Comparison of ENCODE assay signal across 9 cellular contexts in the genomic region with DNA sequence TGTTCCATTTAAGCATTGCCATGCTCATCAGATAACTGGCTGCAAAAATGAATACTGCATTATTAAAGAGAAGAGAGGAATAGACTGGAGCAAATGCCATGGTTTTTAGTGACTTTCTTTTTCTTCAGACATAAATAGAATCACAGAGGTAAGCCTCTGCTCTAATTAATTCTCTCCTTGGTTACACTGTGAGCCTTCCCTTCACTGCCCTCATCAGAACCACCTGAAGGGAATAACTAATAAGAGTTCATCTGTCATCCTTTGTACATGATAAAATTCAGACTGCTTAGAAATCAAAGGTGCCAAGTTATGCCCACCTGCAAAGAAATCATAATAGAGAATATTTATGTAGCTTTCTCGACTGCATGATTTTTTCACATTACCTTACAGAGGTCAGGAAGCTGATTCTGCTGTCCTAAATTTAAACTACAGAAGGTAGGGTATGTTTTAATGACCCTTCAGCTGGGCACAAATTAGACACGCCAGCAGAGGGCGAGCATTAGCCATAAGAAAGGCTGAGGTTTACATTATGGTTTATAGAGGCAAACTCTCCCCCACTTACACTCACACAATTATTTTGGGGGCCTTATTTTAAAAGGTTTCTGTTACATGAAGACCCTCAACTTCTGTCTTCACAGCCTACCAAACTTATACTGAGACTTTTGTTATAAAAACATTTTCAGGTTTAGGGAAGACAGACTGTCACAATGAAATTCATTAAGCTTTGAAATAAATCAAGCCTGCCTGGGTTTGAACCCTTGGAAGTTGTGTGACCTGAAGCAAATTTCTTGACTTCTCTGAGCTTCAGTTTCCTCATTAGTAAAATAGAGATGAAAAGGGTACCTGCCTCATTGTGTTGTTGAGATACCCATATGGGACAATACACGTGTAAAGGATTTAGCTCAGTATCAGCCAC. TPM values are rescaled to one million over a fixed set of nuclear protein-coding genes. Genes with fewer than 3 reads are reported as not detected.
DNase-seq lines count a peak whose midpoint lies in the region; ATAC-seq, FAIRE-seq and TF ChIP-seq lines count a peak whose summit lies in the region.
"Had no signal": no experiment of that assay in that cellular context is flagged by ENCODE, and none has a peak within 500 bp of the region (broad histone marks: within the 10 kb centered on the region; RNA-seq: fewer than 3 reads in every experiment).

No MANE protein-coding gene starts in this region.

- 20 to 37% (median 24%) methylated on average over 4 of the region's 4 CpGs for WGBS in heart left ventricle, 4 donors

- peak in 10 of 12 donors; percentile 22 to 55 (median 41) for TF ChIP-seq CTCF in heart left ventricle (IDR thresholded peaks at IDR 0.05)
- peak; percentile 82 for TF ChIP-seq CTCF in OCI-LY7 (conservative IDR thresholded peaks at IDR 0.05; ENCODE audit: low read length)
- peak; percentile 22 to 42 for TF ChIP-seq CTCF in endothelial cell of umbilical vein (IDR thresholded peaks at IDR 0.05; ENCODE audit: extremely low read depth in 1 of 2, insufficient read depth in 1 of 2, low read depth in 1 of 2, low read length in 2 of 2)
- peak; percentile 75 for TF ChIP-seq CTCF in progenitor cell of endocrine pancreas (IDR thresholded peaks at IDR 0.05; ENCODE audit: unreplicated experiment)

- peaks cover 2% of the 10 kb centered on the region for H3K36me3 Mint-ChIP-seq in progenitor cell of endocrine pancreas (ENCODE audit: insufficient read depth)

- no peaks in the 10 kb centered on the region for H3K79me2 ChIP-seq in OCI-LY7 (ENCODE audit: insufficient read depth, low read depth, low read length)
- no peaks in the 10 kb centered on the region for H3K79me2 ChIP-seq in endothelial cell of umbilical vein (ENCODE audit: control insufficient read depth, insufficient read depth, low read length)

- H3K9me2 ChIP-seq in OCI-LY7 (ENCODE audit: insufficient read depth, low read length), result no peaks in the 10 kb centered on the region; the same call in 1 of the 2 replicates

- no peak for FAIRE-seq in endothelial cell of umbilical vein (lab: Jason Lieb, UNC)

- no peak for DNase-seq in heart left ventricle
- DNase-seq in Right ventricle myocardium inferior (ENCODE audit: missing footprints), result no peak
- peak; percentile 27 for DNase-seq in OCI-LY7 (ENCODE audit: low spot score)
- DNase-seq in endothelial cell of umbilical vein (ENCODE audit: low read depth, low spot score), result peak; percentile 10
- DNase-seq in progenitor cell of endocrine pancreas (ENCODE audit: low spot score, unreplicated experiment), result peak; percentile 10
- DNase-seq in SW 1271 (lab: John Stamatoyannopoulos, UW), result no peak
- no peak for DNase-seq in AG08396 (ENCODE audit: low spot score)

- no peaks in the 10 kb centered on the region for H3K9me1 ChIP-seq in endothelial cell of umbilical vein (replicated peaks; ENCODE audit: control insufficient read depth, extremely low read depth, insufficient read depth, low read length)

- H3K9ac ChIP-seq in endothelial cell of umbilical vein (replicated peaks; ENCODE audit: extremely low read depth, insufficient read depth, low read length), result no peak overlapping the region

- CTCF ChIA-PET in OCI-LY7 (lab: Charles Lee; ENCODE audit: unreplicated experiment) (no interaction called here), endothelial cell of umbilical vein (lab: Charles Lee) (interaction anchor here (0.7 to 1.4 kb wide), 5 partner anchors 1145 to 1679 kb away, joined by 3 to 6 read pairs (median 4); no protein-coding TSS in a partner anchor)

- BruUV-seq in OCI-LY7 (replicated peaks; lab: Mats Ljungman, UMichigan) (no TSS peak), endothelial cell of umbilical vein (replicated peaks; lab: Mats Ljungman, UMichigan) (no TSS peak)

- intact Hi-C loops in heart left ventricle (cut with DNase I) (loop anchor here in 5 of 10 donors (5.0 to 10.0 kb wide), 3 partner anchors 1142 to 1204 kb away; no protein-coding TSS in a partner anchor), Right ventricle myocardium inferior (cut with DNase I) (no loop called here), OCI-LY7 (cut with micrococcal nuclease; ENCODE audit: unreplicated experiment) (no loop called here), endothelial cell of umbilical vein (cut with micrococcal nuclease) (loop anchor here (5.0 kb wide), 1 partner anchor 1329 kb away; no protein-coding TSS in a partner anchor)

- no peak overlapping the region for H3K27ac Mint-ChIP-seq in progenitor cell of endocrine pancreas

- H2AFZ ChIP-seq in OCI-LY7 (ENCODE audit: low read length), result no peak overlapping the region
- H2AFZ ChIP-seq in endothelial cell of umbilical vein (ENCODE audit: low read depth, low read length), result no peak overlapping the region

- peaks cover 0 to 3% (median 0%) of the 10 kb centered on the region in 12 donors for H3K9me3 ChIP-seq in heart left ventricle
- no peaks in the 10 kb centered on the region for H3K9me3 ChIP-seq in OCI-LY7 (ENCODE audit: low read length)
- no peaks in the 10 kb centered on the region for H3K9me3 ChIP-seq in endothelial cell of umbilical vein (replicated peaks; ENCODE audit: control insufficient read depth, insufficient read depth, low read length)

- ATAC-seq in heart left ventricle (no peak), Right ventricle myocardium inferior (no peak), HG03565 (IDR thresholded peaks at IDR 0.05; ENCODE audit: unreplicated experiment) (no peak)

- H3K4me2 ChIP-seq in OCI-LY7 (ENCODE audit: low read length) (no peak overlapping the region), endothelial cell of umbilical vein (ENCODE audit: insufficient read depth, low read length) (no peak overlapping the region)

- no peaks in the 10 kb centered on the region for H3K4me1 ChIP-seq in heart left ventricle
- H3K4me1 ChIP-seq in OCI-LY7 (ENCODE audit: insufficient read depth, low read length, poor library complexity, severe bottlenecking), result no peaks in the 10 kb centered on the region
- no peaks in the 10 kb centered on the region for H3K4me1 ChIP-seq in endothelial cell of umbilical vein (ENCODE audit: control insufficient read depth, extremely low read depth, insufficient read depth, low read length)

- no peak overlapping the region for H3K4me3 Mint-ChIP-seq in progenitor cell of endocrine pancreas (ENCODE audit: low read depth)

- no peak for TF ChIP-seq POLR2A in heart left ventricle (IDR thresholded peaks at IDR 0.05)
- TF ChIP-seq POLR2A in endothelial cell of umbilical vein (IDR thresholded peaks at IDR 0.05; ENCODE audit: low read depth, low read length), result no peak

- H3K27ac ChIP-seq in heart left ventricle, result no peak overlapping the region
- no peak overlapping the region for H3K27ac ChIP-seq in OCI-LY7 (ENCODE audit: low read depth, low read length, poor library complexity, severe bottlenecking)
- no peak overlapping the region for H3K27ac ChIP-seq in endothelial cell of umbilical vein (ENCODE audit: insufficient read depth, low read depth, low read length)
- H3K27ac ChIP-seq: skin epidermis had no signal

- H3K36me3 ChIP-seq in heart left ventricle, result no peaks in the 10 kb centered on the region
- no peaks in the 10 kb centered on the region for H3K36me3 ChIP-seq in OCI-LY7 (ENCODE audit: insufficient read depth, low read length)
- H3K36me3 ChIP-seq in endothelial cell of umbilical vein (ENCODE audit: control insufficient read depth in 2 of 2, extremely low read depth in 1 of 2, insufficient read depth in 2 of 2, low read length in 2 of 2), result no peaks in the 10 kb centered on the region

- no peaks in the 10 kb centered on the region for H3K27me3 Mint-ChIP-seq in progenitor cell of endocrine pancreas

- peaks cover 11% of the 10 kb centered on the region for H3K4me1 Mint-ChIP-seq in progenitor cell of endocrine pancreas (ENCODE audit: low read depth)

- dilution Hi-C loops in endothelial cell of umbilical vein (cut with MboI; ENCODE audit: extremely low pct_ligation_motif_present, low sequenced_read_pairs), result no loop called here

- H3K27me3 ChIP-seq in heart left ventricle (no peaks in the 10 kb centered on the region), endothelial cell of umbilical vein (ENCODE audit: control insufficient read depth in 2 of 2, insufficient read depth in 2 of 2, low read length in 2 of 2) (no peaks in the 10 kb centered on the region)

- POLR2A ChIA-PET in OCI-LY7 (lab: Charles Lee), result interaction anchor here (1.1 kb wide), 1 partner anchor 8 kb away, joined by 3 read pairs; no protein-coding TSS in a partner anchor
- POLR2A ChIA-PET in endothelial cell of umbilical vein (lab: Charles Lee), result no interaction called here

- H3K9me3 Mint-ChIP-seq in progenitor cell of endocrine pancreas (ENCODE audit: low read depth), result no peaks in the 10 kb centered on the region

- no peaks in the 10 kb centered on the region for H4K20me1 ChIP-seq in OCI-LY7 (ENCODE audit: insufficient read depth, low read length)
- H4K20me1 ChIP-seq in endothelial cell of umbilical vein (replicated peaks; ENCODE audit: control insufficient read depth, extremely low read depth, insufficient read depth, low read length), result no peaks in the 10 kb centered on the region

- H3K4me3 ChIP-seq in heart left ventricle (no peak overlapping the region), OCI-LY7 (ENCODE audit: low read depth, low read length, poor library complexity, severe bottlenecking) (no peak overlapping the region), endothelial cell of umbilical vein (replicated peaks in 1 of 3; ENCODE audit: insufficient read depth in 1 of 3, low read depth in 1 of 3, low read length in 3 of 3) (no peak overlapping the region)
- H3K4me3 ChIP-seq: skin epidermis had no signal

TF ChIP-seq in endothelial cell of umbilical vein, 7 proteins besides CTCF, POLR2A, EP300 and RAD21 (continues in another document):
- TF ChIP-seq POLR2AphosphoS5 (IDR thresholded peaks at IDR 0.05; ENCODE audit: insufficient read depth, low read depth, low read length) (no peak), EZH2 (IDR thresholded peaks at IDR 0.05; ENCODE audit: borderline replicate concordance, low read depth, low read length, severe bottlenecking) (no peak)
- TF ChIP-seq, protein P1, sequence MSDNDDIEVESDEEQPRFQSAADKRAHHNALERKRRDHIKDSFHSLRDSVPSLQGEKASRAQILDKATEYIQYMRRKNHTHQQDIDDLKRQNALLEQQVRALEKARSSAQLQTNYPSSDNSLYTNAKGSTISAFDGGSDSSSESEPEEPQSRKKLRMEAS (IDR thresholded peaks at IDR 0.05; ENCODE audit: insufficient read depth, insufficient read length), result no peak

RNA-seq across cellular contexts. Expression of a gene that starts 15.3 kb away (rescaled TPM):
- total RNA-seq in heart left ventricle (under 1 TPM in 6 of 9 donors, not detected in 3; 0.07 to 0.71 (median 0.39) TPM), Right ventricle myocardium inferior (0.08 TPM), OCI-LY7 (2022) (not detected in 2 replicates), endothelial cell of umbilical vein (not detected in 2 replicates), progenitor cell of endocrine pancreas (7.3 and 7.7 TPM in 2 replicates)
- polyA plus RNA-seq in heart left ventricle (not detected), endothelial cell of umbilical vein (not detected in 2 replicates)
- total RNA-seq in OCI-LY7 (2014; rRNA removed; shearing (Covaris generic)), result not detected in 2 replicates
- not detected in 2 replicates for polyA plus RNA-seq in endothelial cell of umbilical vein (2011; cell fraction: cytosol; rRNA removed)
- not detected in 2 replicates for polyA plus RNA-seq in endothelial cell of umbilical vein (2011; cell fraction: nucleus; rRNA removed)
- polyA plus RNA-seq in endothelial cell of umbilical vein (2012), result not detected in 2 replicates
- polyA minus RNA-seq in endothelial cell of umbilical vein, result not detected in 2 replicates
- polyA minus RNA-seq in endothelial cell of umbilical vein (2011; cell fraction: cytosol; rRNA and poly(A)+ RNA removed), result not detected
- polyA minus RNA-seq in endothelial cell of umbilical vein (2011; cell fraction: nucleus; rRNA and poly(A)+ RNA removed), result not detected in 2 replicates

Comparison
In these comparisons a context has a peak if more than half of its experiments do, and no peak if none do; other contexts are left out.
1. DNase-seq: peak in OCI-LY7 (single experiment), endothelial cell of umbilical vein (single experiment) and progenitor cell of endocrine pancreas (single experiment); none in heart left ventricle (0 of 5), Right ventricle myocardium inferior (single experiment), SW 1271 (0 of 2) and AG08396 (single experiment).
2. CTCF ChIP-seq: peak in every context shown above with its lines; median percentile 82 in OCI-LY7; 75 in progenitor cell of endocrine pancreas; 41 in heart left ventricle; 32 in endothelial cell of umbilical vein.